26 cellular contexts compared by ENCODE assay signal in genomic region chr16:57743458-57743857, GRCh38. TPM values are rescaled to one million over a fixed set of nuclear protein-coding genes. Genes with fewer than 3 reads are reported as not detected.
DNase-seq lines count a peak whose midpoint lies in the region; ATAC-seq and TF ChIP-seq lines count a peak whose summit lies in the region.
"Had no signal": no experiment of that assay in that cellular context is flagged by ENCODE, and none has a peak within 500 bp of the region (broad histone marks: within the 10 kb centered on the region; RNA-seq: fewer than 3 reads in every experiment).

No MANE protein-coding gene starts in this region.

- ATAC-seq in Right ventricle myocardium inferior (no peak), heart right ventricle (no peak)
- ATAC-seq: HepG2 had no signal

- no peak for TF ChIP-seq POLR2A in esophagus squamous epithelium (IDR thresholded peaks at IDR 0.05)

- no peak overlapping the region for H2BK5ac ChIP-seq in neuronal stem cell (ENCODE audit: low read length)

- H3K27ac ChIP-seq in heart right ventricle (no peak overlapping the region), neuronal stem cell (replicated peaks; ENCODE audit: low read length) (no peak overlapping the region), esophagus squamous epithelium (no peak overlapping the region)
- H3K27ac ChIP-seq: 22Rv1, PC-9 had no signal

- no peak overlapping the region for H2BK12ac ChIP-seq in neuronal stem cell (ENCODE audit: low read length)

- peak overlapping the region; percentile 40 for H3K14ac ChIP-seq in neuronal stem cell (ENCODE audit: low read length)

- no peak overlapping the region for H3K4me3 Mint-ChIP-seq in HFFc6
- peak overlapping the region; percentile 38 for H3K4me3 Mint-ChIP-seq in glutamatergic neuron (ENCODE audit: unreplicated experiment)
- H3K4me3 Mint-ChIP-seq: CD4-positive, CD25-positive, alpha-beta regulatory T cell had no signal

- H3K4me1 Mint-ChIP-seq in HFFc6 (ENCODE audit: low read depth) (no peaks in the 10 kb centered on the region), glutamatergic neuron (ENCODE audit: low read depth, unreplicated experiment) (peaks cover 35% of the 10 kb centered on the region)

- H3K36me3 ChIP-seq in heart right ventricle (peaks cover 0 to 41% (median 0%) of the 10 kb centered on the region in 9 donors), neuronal stem cell (replicated peaks in 1 of 2; ENCODE audit: control insufficient read depth in 2 of 2, insufficient read depth in 2 of 2, low read length in 2 of 2) (peaks cover 11 to 53% of the 10 kb centered on the region in 2 donors), esophagus squamous epithelium (peaks cover 0 to 38% (median 4%) of the 10 kb centered on the region in 3 donors)

- H3K4me2 ChIP-seq in neuronal stem cell (ENCODE audit: insufficient read depth, low read length, poor library complexity, severe bottlenecking) = no peak overlapping the region
- H3K4me2 ChIP-seq: PC-9 had no signal

- no peak overlapping the region for H3K18ac ChIP-seq in neuronal stem cell (ENCODE audit: low read length)

- H3K23ac ChIP-seq in neuronal stem cell (ENCODE audit: low read depth, low read length, poor library complexity) = no peak overlapping the region

- no peaks in the 10 kb centered on the region for H3K9me3 Mint-ChIP-seq in HFFc6
- H3K9me3 Mint-ChIP-seq in glutamatergic neuron (ENCODE audit: unreplicated experiment) = peaks cover 6% of the 10 kb centered on the region
- H3K9me3 Mint-ChIP-seq: CD4-positive, CD25-positive, alpha-beta regulatory T cell had no signal

- peak; percentile 30 for DNase-seq in Right ventricle myocardium inferior (ENCODE audit: missing footprints)
- DNase-seq in heart right ventricle = no peak
- DNase-seq in HFFc6 = no peak
- no peak for DNase-seq in glutamatergic neuron
- no peak for DNase-seq in neuronal stem cell (ENCODE audit: low spot score)
- no peak for DNase-seq in esophagus squamous epithelium (lab: John Stamatoyannopoulos, UW)
- no peak for DNase-seq in GM03348 (ENCODE audit: low spot score)
- no peak for DNase-seq in dermis blood vessel endothelial cell
- DNase-seq: ACHN; BE2C; CD4-positive, CD25-positive, alpha-beta regulatory T cell; DMS153; DND-41; KBM-7; MG63; NCI-H2029; NCI-H446; NCI-H524 treated with DMSO at 0.1 percent for 48 hours; NCI-H774; NK-92 treated with Interleukin-12 subunit alpha and Interleukin-12 subunit beta, amount 100 ng/mL, for 24 hours; PC-9; SHP77 had no signal

- H3K79me1 ChIP-seq in neuronal stem cell (ENCODE audit: low read depth, low read length) = no peaks in the 10 kb centered on the region

- H3K27me3 Mint-ChIP-seq in HFFc6 (ENCODE audit: insufficient read depth) (no peaks in the 10 kb centered on the region; the same call in 1 of the 2 replicates), glutamatergic neuron (ENCODE audit: unreplicated experiment) (peaks cover 2% of the 10 kb centered on the region)
- H3K27me3 Mint-ChIP-seq: CD4-positive, CD25-positive, alpha-beta regulatory T cell had no signal

- H3K4me1 ChIP-seq in heart right ventricle (peaks cover 0 to 13% (median 6%) of the 10 kb centered on the region in 9 donors), neuronal stem cell (ENCODE audit: control insufficient read depth in 2 of 2, insufficient read depth in 1 of 2, low read depth in 1 of 2, low read length in 2 of 2) (peaks cover 0 to 6% of the 10 kb centered on the region in 2 donors), esophagus squamous epithelium (peaks cover 9 to 32% (median 24%) of the 10 kb centered on the region in 3 donors)
- H3K4me1 ChIP-seq: BE2C had no signal

- intact Hi-C loops in Right ventricle myocardium inferior (cut with DNase I) (no loop called here), heart right ventricle (cut with DNase I) (loop anchor here in 1 of 10 donors (5.0 kb wide), 1 partner anchor 39 kb away; no protein-coding TSS in a partner anchor), esophagus squamous epithelium (cut with DNase I) (no loop called here)

- WGBS in heart right ventricle, 2 donors = 82 to 83% methylated on average over 10 of the region's 10 CpGs
- WGBS in neuronal stem cell (ENCODE audit: extremely low coverage in 2 of 2, insufficient read length in 2 of 2, insufficient replicate concordance in 1 of 2), 2 donors = no CpG with 5 or more reads among the region's 10 CpGs
- WGBS in esophagus squamous epithelium, 2 donors = 76 to 88% methylated on average over 4 to 10 of the region's 10 CpGs

- H3K27ac Mint-ChIP-seq in HFFc6 = no peak overlapping the region
- H3K27ac Mint-ChIP-seq in glutamatergic neuron (ENCODE audit: unreplicated experiment) = peak overlapping the region; percentile 59
- H3K27ac Mint-ChIP-seq: CD4-positive, CD25-positive, alpha-beta regulatory T cell had no signal

- TF ChIP-seq CTCF in heart right ventricle (IDR thresholded peaks at IDR 0.05) = no peak
- TF ChIP-seq CTCF in HFFc6 (IDR thresholded peaks at IDR 0.05) = peak; percentile 18; the same call in 1 of the 2 replicates
- TF ChIP-seq CTCF in glutamatergic neuron (IDR thresholded peaks at IDR 0.05; ENCODE audit: partially characterized antibody, unreplicated experiment) = peak; percentile 29
- no peak for TF ChIP-seq CTCF in esophagus squamous epithelium (IDR thresholded peaks at IDR 0.05)

- no peak overlapping the region for H2AK5ac ChIP-seq in neuronal stem cell (ENCODE audit: low read depth, low read length)

- H2BK120ac ChIP-seq in neuronal stem cell (ENCODE audit: low read depth, low read length) = no peak overlapping the region

- H3K27me3 ChIP-seq in heart right ventricle (no peaks in the 10 kb centered on the region), neuronal stem cell (ENCODE audit: control insufficient read depth in 3 of 3, insufficient read depth in 3 of 3, low read depth in 1 of 3, low read length in 3 of 3) (no peaks in the 10 kb centered on the region), esophagus squamous epithelium (no peaks in the 10 kb centered on the region)
- H3K27me3 ChIP-seq: BE2C, MG63 had no signal

- no peak overlapping the region for H4K91ac ChIP-seq in neuronal stem cell (ENCODE audit: low read depth, low read length, poor library complexity)

- H3K9ac ChIP-seq in neuronal stem cell (ENCODE audit: low read depth, low read length, poor library complexity) = no peak overlapping the region

- no peak overlapping the region for H2AFZ ChIP-seq in neuronal stem cell (ENCODE audit: low read length)
- H2AFZ ChIP-seq: PC-9 had no signal

- H3K36me3 Mint-ChIP-seq in HFFc6 (ENCODE audit: low read depth) (no peaks in the 10 kb centered on the region), glutamatergic neuron (ENCODE audit: unreplicated experiment) (no peaks in the 10 kb centered on the region)

- H2BK15ac ChIP-seq in neuronal stem cell (ENCODE audit: low read length) = no peak overlapping the region

- no peak overlapping the region for H3K4ac ChIP-seq in neuronal stem cell (ENCODE audit: low read length)

- no peak overlapping the region for H4K8ac ChIP-seq in neuronal stem cell (ENCODE audit: low read depth, low read length)

- H3K4me3 ChIP-seq in heart right ventricle (no peak overlapping the region), neuronal stem cell (ENCODE audit: low read length in 2 of 2) (no peak overlapping the region), esophagus squamous epithelium (no peak overlapping the region)
- H3K4me3 ChIP-seq: MG63, PC-9 had no signal

- H3K9me3 ChIP-seq in heart right ventricle = no peaks in the 10 kb centered on the region
- no peaks in the 10 kb centered on the region for H3K9me3 ChIP-seq in neuronal stem cell (replicated peaks in 1 of 2; ENCODE audit: control insufficient read depth in 2 of 2, insufficient read depth in 1 of 2, low read depth in 1 of 2, low read length in 2 of 2)
- H3K9me3 ChIP-seq in esophagus squamous epithelium = no peaks in the 10 kb centered on the region
- H3K9me3 ChIP-seq: BE2C, MG63 had no signal

RNA-seq across cellular contexts. Expression of gene KATNB1, which starts 7.9 kb away (rescaled TPM):
- total RNA-seq in Right ventricle myocardium inferior (8.5 TPM), heart right ventricle (10 to 100 TPM in 7 of 10 donors, 1 to 10 TPM in 3; 9.0 to 14.0 (median 11.0) TPM), glutamatergic neuron (ENCODE audit: unreplicated experiment) (74.4 TPM), esophagus squamous epithelium (10 to 100 TPM; 16.8 to 30.2 (median 21.0) TPM), dermis blood vessel endothelial cell (26.2 and 48.3 TPM in 2 replicates)
- polyA plus RNA-seq in heart right ventricle = 10 to 100 TPM in 1 of 2 donors, 1 to 10 TPM in 1; 9.8 to 15.1 TPM
- 10 to 100 TPM; 20.4 to 22.1 (median 21.6) TPM for total RNA-seq in HFFc6 (2021; fragmentation: NEBNext Ultra II Directional; extraction: Animal tissue kit (Norgen Biotek cat#: 25700))
- 31.8 TPM for polyA plus RNA-seq in neuronal stem cell (2013, experiment 1 of 2)
- polyA plus RNA-seq in neuronal stem cell (2013, experiment 2 of 2) = 30.8 TPM

RNA-seq across cellular contexts. Expression of gene DRC7, which starts 48.9 kb away (rescaled TPM):
- not detected for total RNA-seq in Right ventricle myocardium inferior
- under 1 TPM in 1 of 10 donors, not detected in 9; 0.09 TPM for total RNA-seq in heart right ventricle
- polyA plus RNA-seq in heart right ventricle = not detected
- total RNA-seq in HFFc6 (2021; fragmentation: NEBNext Ultra II Directional; extraction: Animal tissue kit (Norgen Biotek cat#: 25700)) = not detected
- not detected for total RNA-seq in glutamatergic neuron (ENCODE audit: unreplicated experiment)
- polyA plus RNA-seq in neuronal stem cell (2013, experiment 1 of 2) = 0.28 TPM
- 0.21 TPM for polyA plus RNA-seq in neuronal stem cell (2013, experiment 2 of 2)
- under 1 TPM in 1 of 4 donors, not detected in 3; 0.79 TPM for total RNA-seq in esophagus squamous epithelium
- 0.09 TPM in 1 of 2 replicates, not detected in the other for total RNA-seq in dermis blood vessel endothelial cell
- total RNA-seq: CD4-positive, CD25-positive, alpha-beta regulatory T cell; HT1080; RPMI7951 had no signal
- polyA plus RNA-seq: CD4-positive, CD25-positive, alpha-beta regulatory T cell had no signal

RNA-seq across cellular contexts. Expression of gene KIFC3, which starts 58.8 kb away (rescaled TPM):
- total RNA-seq in Right ventricle myocardium inferior (55.3 TPM), heart right ventricle (10 to 100 TPM; 42.5 to 91.4 (median 63.5) TPM), glutamatergic neuron (ENCODE audit: unreplicated experiment) (0.76 TPM), esophagus squamous epithelium (10 to 100 TPM; 14.8 to 72.4 (median 43.5) TPM), dermis blood vessel endothelial cell (58.3 and 75.4 TPM in 2 replicates)
- 10 to 100 TPM; 47.4 to 97.4 TPM for polyA plus RNA-seq in heart right ventricle
- 10 to 100 TPM; 51.8 to 81.5 (median 72.7) TPM for total RNA-seq in HFFc6 (2021; fragmentation: NEBNext Ultra II Directional; extraction: Animal tissue kit (Norgen Biotek cat#: 25700))
- 1.3 TPM for polyA plus RNA-seq in neuronal stem cell (2013, experiment 1 of 2)
- polyA plus RNA-seq in neuronal stem cell (2013, experiment 2 of 2) = 1.1 TPM
- polyA plus RNA-seq: CD4-positive, CD25-positive, alpha-beta regulatory T cell had no signal

Comparison
In these comparisons a context has a peak if more than half of its experiments do, and no peak if none do; other contexts are left out.
1. CTCF ChIP-seq: peak in HFFc6 (single experiment) and glutamatergic neuron (single experiment); none in heart right ventricle (0 of 9) and esophagus squamous epithelium (0 of 6).